1 cellular context compared by ENCODE assay signal in genomic region chr11:14891143-14892035, GRCh38.
TF ChIP-seq lines count a peak whose summit lies in the region.

No MANE protein-coding gene starts in this region.

TF ChIP-seq in K562, 482 proteins besides CTCF, POLR2A, EP300 and RAD21 (continued from another document and continues in another):
- TF ChIP-seq, protein P1, sequence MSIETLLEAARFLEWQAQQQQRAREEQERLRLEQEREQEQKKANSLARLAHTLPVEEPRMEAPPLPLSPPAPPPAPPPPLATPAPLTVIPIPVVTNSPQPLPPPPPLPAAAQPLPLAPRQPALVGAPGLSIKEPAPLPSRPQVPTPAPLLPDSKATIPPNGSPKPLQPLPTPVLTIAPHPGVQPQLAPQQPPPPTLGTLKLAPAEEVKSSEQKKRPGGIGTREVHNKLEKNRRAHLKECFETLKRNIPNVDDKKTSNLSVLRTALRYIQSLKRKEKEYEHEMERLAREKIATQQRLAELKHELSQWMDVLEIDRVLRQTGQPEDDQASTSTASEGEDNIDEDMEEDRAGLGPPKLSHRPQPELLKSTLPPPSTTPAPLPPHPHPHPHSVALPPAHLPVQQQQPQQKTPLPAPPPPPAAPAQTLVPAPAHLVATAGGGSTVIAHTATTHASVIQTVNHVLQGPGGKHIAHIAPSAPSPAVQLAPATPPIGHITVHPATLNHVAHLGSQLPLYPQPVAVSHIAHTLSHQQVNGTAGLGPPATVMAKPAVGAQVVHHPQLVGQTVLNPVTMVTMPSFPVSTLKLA (conservative IDR thresholded peaks at IDR 0.05), result peak; percentile 55 to 61
- TF ChIP-seq ZKSCAN8 (CRISPR knock-in tag; IDR thresholded peaks at IDR 0.05), result no peak
- TF ChIP-seq EZH2 (IDR thresholded peaks at IDR 0.05; ENCODE audit: borderline replicate concordance, low read depth, low read length), result no peak
- TF ChIP-seq PHF8 (IDR thresholded peaks at IDR 0.05; ENCODE audit: borderline replicate concordance, low read length), result peak; percentile 82; the same call in 1 of the 2 replicates
- TF ChIP-seq PHB2 (IDR thresholded peaks at IDR 0.05; ENCODE audit: low read depth), result no peak
- TF ChIP-seq MAX (CRISPR knock-in tag; IDR thresholded peaks at IDR 0.05), result peak; percentile 96
- TF ChIP-seq CBX2 (IDR thresholded peaks at IDR 0.05; ENCODE audit: insufficient read depth, low read length, poor library complexity, severe bottlenecking), result no peak
- 0 out of 2 replicates have a peak, but pooled peaks have one; percentile 31 for TF ChIP-seq ZKSCAN1 (IDR thresholded peaks at IDR 0.05; ENCODE audit: low read depth, low read length)
- TF ChIP-seq THAP12 (CRISPR knock-in tag; IDR thresholded peaks at IDR 0.05), result peak; percentile 14; the same call in 1 of the 2 replicates
- TF ChIP-seq, protein P2, sequence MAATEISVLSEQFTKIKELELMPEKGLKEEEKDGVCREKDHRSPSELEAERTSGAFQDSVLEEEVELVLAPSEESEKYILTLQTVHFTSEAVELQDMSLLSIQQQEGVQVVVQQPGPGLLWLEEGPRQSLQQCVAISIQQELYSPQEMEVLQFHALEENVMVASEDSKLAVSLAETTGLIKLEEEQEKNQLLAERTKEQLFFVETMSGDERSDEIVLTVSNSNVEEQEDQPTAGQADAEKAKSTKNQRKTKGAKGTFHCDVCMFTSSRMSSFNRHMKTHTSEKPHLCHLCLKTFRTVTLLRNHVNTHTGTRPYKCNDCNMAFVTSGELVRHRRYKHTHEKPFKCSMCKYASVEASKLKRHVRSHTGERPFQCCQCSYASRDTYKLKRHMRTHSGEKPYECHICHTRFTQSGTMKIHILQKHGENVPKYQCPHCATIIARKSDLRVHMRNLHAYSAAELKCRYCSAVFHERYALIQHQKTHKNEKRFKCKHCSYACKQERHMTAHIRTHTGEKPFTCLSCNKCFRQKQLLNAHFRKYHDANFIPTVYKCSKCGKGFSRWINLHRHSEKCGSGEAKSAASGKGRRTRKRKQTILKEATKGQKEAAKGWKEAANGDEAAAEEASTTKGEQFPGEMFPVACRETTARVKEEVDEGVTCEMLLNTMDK (IDR thresholded peaks at IDR 0.05; ENCODE audit: borderline replicate concordance, insufficient read depth, low read depth, low read length, poor library complexity, severe bottlenecking), result no peak
- TF ChIP-seq E2F3 (CRISPR knock-in tag; IDR thresholded peaks at IDR 0.05), result no peak
- TF ChIP-seq ZNF668 (CRISPR knock-in tag; IDR thresholded peaks at IDR 0.05), result 0 out of 2 replicates have a peak, but pooled peaks have one; percentile 43
- no peak for TF ChIP-seq JUND (IDR thresholded peaks at IDR 0.05; ENCODE audit: borderline replicate concordance, low read depth, low read length)
- TF ChIP-seq JUND (tag; IDR thresholded peaks at IDR 0.05; ENCODE audit: borderline replicate concordance, low read depth, low read length), result peak; percentile 36; the same call in 2 of the 3 replicates
- TF ChIP-seq, protein P3, sequence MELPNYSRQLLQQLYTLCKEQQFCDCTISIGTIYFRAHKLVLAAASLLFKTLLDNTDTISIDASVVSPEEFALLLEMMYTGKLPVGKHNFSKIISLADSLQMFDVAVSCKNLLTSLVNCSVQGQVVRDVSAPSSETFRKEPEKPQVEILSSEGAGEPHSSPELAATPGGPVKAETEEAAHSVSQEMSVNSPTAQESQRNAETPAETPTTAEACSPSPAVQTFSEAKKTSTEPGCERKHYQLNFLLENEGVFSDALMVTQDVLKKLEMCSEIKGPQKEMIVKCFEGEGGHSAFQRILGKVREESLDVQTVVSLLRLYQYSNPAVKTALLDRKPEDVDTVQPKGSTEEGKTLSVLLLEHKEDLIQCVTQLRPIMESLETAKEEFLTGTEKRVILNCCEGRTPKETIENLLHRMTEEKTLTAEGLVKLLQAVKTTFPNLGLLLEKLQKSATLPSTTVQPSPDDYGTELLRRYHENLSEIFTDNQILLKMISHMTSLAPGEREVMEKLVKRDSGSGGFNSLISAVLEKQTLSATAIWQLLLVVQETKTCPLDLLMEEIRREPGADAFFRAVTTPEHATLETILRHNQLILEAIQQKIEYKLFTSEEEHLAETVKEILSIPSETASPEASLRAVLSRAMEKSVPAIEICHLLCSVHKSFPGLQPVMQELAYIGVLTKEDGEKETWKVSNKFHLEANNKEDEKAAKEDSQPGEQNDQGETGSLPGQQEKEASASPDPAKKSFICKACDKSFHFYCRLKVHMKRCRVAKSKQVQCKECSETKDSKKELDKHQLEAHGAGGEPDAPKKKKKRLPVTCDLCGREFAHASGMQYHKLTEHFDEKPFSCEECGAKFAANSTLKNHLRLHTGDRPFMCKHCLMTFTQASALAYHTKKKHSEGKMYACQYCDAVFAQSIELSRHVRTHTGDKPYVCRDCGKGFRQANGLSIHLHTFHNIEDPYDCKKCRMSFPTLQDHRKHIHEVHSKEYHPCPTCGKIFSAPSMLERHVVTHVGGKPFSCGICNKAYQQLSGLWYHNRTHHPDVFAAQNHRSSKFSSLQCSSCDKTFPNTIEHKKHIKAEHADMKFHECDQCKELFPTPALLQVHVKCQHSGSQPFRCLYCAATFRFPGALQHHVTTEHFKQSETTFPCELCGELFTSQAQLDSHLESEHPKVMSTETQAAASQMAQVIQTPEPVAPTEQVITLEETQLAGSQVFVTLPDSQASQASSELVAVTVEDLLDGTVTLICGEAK (IDR thresholded peaks at IDR 0.05), result no peak
- TF ChIP-seq, protein P3 (CRISPR knock-in tag; IDR thresholded peaks at IDR 0.05), result peak; percentile 58; the same call in 1 of the 2 replicates
- TF ChIP-seq ZNF354B (CRISPR knock-in tag; IDR thresholded peaks at IDR 0.05), result no peak
- TF ChIP-seq NFE2L1 (tag; IDR thresholded peaks at IDR 0.05; ENCODE audit: borderline replicate concordance, low read depth), result no peak
- 0 out of 4 replicates have a peak, but pooled peaks of 1 of the 2 experiments have one; percentile 25 for TF ChIP-seq ARNT (IDR thresholded peaks at IDR 0.05)
- TF ChIP-seq, protein P4, sequence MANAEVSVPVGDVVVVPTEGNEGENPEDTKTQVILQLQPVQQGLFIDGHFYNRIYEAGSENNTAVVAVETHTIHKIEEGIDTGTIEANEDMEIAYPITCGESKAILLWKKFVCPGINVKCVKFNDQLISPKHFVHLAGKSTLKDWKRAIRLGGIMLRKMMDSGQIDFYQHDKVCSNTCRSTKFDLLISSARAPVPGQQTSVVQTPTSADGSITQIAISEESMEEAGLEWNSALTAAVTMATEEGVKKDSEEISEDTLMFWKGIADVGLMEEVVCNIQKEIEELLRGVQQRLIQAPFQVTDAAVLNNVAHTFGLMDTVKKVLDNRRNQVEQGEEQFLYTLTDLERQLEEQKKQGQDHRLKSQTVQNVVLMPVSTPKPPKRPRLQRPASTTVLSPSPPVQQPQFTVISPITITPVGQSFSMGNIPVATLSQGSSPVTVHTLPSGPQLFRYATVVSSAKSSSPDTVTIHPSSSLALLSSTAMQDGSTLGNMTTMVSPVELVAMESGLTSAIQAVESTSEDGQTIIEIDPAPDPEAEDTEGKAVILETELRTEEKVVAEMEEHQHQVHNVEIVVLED (CRISPR knock-in tag; IDR thresholded peaks at IDR 0.05), result peak; percentile 52
- no peak for TF ChIP-seq FOXJ2 (tag; IDR thresholded peaks at IDR 0.05)
- TF ChIP-seq RBM25 (IDR thresholded peaks at IDR 0.05; ENCODE audit: low read depth, low read length, severe bottlenecking), result no peak
- no peak for TF ChIP-seq ZNF780A (CRISPR knock-in tag; IDR thresholded peaks at IDR 0.05)
- TF ChIP-seq, protein P5, sequence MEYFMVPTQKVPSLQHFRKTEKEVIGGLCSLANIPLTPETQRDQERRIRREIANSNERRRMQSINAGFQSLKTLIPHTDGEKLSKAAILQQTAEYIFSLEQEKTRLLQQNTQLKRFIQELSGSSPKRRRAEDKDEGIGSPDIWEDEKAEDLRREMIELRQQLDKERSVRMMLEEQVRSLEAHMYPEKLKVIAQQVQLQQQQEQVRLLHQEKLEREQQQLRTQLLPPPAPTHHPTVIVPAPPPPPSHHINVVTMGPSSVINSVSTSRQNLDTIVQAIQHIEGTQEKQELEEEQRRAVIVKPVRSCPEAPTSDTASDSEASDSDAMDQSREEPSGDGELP (CRISPR knock-in tag; IDR thresholded peaks at IDR 0.05; ENCODE audit: borderline replicate concordance), result peak; percentile 76
- TF ChIP-seq MLLT1 (IDR thresholded peaks at IDR 0.05), result no peak
- peak; percentile 79; the same call in 1 of the 2 replicates for TF ChIP-seq MYC (IDR thresholded peaks at IDR 0.05; ENCODE audit: low read depth, low read length)
- TF ChIP-seq MYC (CRISPR knock-in tag; IDR thresholded peaks at IDR 0.05; ENCODE audit: borderline replicate concordance, low read depth), result no peak
- peak; percentile 88 for TF ChIP-seq FOXP1 (CRISPR knock-in tag; IDR thresholded peaks at IDR 0.05)
- no peak for TF ChIP-seq SAFB (IDR thresholded peaks at IDR 0.05; ENCODE audit: borderline replicate concordance, low read depth, low read length)
- no peak for TF ChIP-seq CGGBP1 (CRISPR knock-in tag; IDR thresholded peaks at IDR 0.05)
- TF ChIP-seq FOXA1 (IDR thresholded peaks at IDR 0.05; ENCODE audit: borderline replicate concordance), result no peak
- TF ChIP-seq MEF2A (IDR thresholded peaks at IDR 0.05; ENCODE audit: control insufficient read depth, low read depth, low read length), result no peak
- no peak for TF ChIP-seq TAF7 (tag; IDR thresholded peaks at IDR 0.05)
- TF ChIP-seq, protein P6, sequence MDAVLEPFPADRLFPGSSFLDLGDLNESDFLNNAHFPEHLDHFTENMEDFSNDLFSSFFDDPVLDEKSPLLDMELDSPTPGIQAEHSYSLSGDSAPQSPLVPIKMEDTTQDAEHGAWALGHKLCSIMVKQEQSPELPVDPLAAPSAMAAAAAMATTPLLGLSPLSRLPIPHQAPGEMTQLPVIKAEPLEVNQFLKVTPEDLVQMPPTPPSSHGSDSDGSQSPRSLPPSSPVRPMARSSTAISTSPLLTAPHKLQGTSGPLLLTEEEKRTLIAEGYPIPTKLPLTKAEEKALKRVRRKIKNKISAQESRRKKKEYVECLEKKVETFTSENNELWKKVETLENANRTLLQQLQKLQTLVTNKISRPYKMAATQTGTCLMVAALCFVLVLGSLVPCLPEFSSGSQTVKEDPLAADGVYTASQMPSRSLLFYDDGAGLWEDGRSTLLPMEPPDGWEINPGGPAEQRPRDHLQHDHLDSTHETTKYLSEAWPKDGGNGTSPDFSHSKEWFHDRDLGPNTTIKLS (IDR thresholded peaks at IDR 0.05; ENCODE audit: borderline replicate concordance, low read depth), result no peak; the same call in 1 of the 2 replicates
- peak; percentile 94 for TF ChIP-seq RBFOX2 (IDR thresholded peaks at IDR 0.05; ENCODE audit: low read depth, low read length)
- 0 out of 2 replicates have a peak, but pooled peaks have one; percentile 29 for TF ChIP-seq ZNF24 (IDR thresholded peaks at IDR 0.05)
- no peak for TF ChIP-seq ZNF584 (CRISPR knock-in tag; IDR thresholded peaks at IDR 0.05; ENCODE audit: low read depth)
- no peak for TF ChIP-seq GATA2 (CRISPR knock-in tag; IDR thresholded peaks at IDR 0.05)
- no peak for TF ChIP-seq TRIM28 (IDR thresholded peaks at IDR 0.05)
